Comparison of ENCODE assay signal across 27 cellular contexts in genomic region chr10:65313406-65313805, GRCh38.
DNase-seq lines count a peak whose midpoint lies in the region; ATAC-seq and TF ChIP-seq lines count a peak whose summit lies in the region.
"Had no signal": no experiment of that assay in that cellular context is flagged by ENCODE, and none has a peak within 500 bp of the region (broad histone marks: within the 10 kb centered on the region; RNA-seq: fewer than 3 reads in every experiment).

No MANE protein-coding gene starts in this region.

- H3K9me3 Mint-ChIP-seq in activated CD4-positive, alpha-beta T cell treated with anti-CD3 and anti-CD28 coated beads for 36 hours (ENCODE audit: low read depth), result no peaks in the 10 kb centered on the region

- H3K36me3 ChIP-seq in brain microvascular endothelial cell (replicated peaks), result no peaks in the 10 kb centered on the region
- no peaks in the 10 kb centered on the region for H3K36me3 ChIP-seq in mesenchymal stem cell (ENCODE audit: control insufficient read depth in 1 of 2, insufficient read depth in 2 of 2, low read depth in 1 of 2, low read length in 2 of 2)
- H3K36me3 ChIP-seq: Peyer's patch, prostate gland, SJSA1, thoracic aorta, vagina had no signal

- peak; percentile 87 for DNase-seq in A172 (ENCODE audit: low spot score)
- peak; percentile 2 for DNase-seq in M059J (ENCODE audit: low read depth)
- peak; percentile 25 for DNase-seq in brain microvascular endothelial cell
- DNase-seq in mesenchymal stem cell, result peak; percentile 8
- DNase-seq in GM13977 (ENCODE audit: low spot score), result no peak
- no peak for DNase-seq in activated CD4-positive, alpha-beta T cell treated with anti-CD3 and anti-CD28 coated beads for 36 hours
- DNase-seq: activated CD8-positive, alpha-beta T cell treated with anti-CD3 and anti-CD28 coated beads, Interleukin-2, amount 10 ng/mL, durations not matched to agents 7 days and 5 days; aorta; CD4-positive, alpha-beta memory T cell; GOT3; head of caudate nucleus; IMR-90; kidney; NCI-H1092 treated with DMSO at 0.1 percent for 48 hours; NCI-H2029; NCI-H2227 treated with DMSO at 0.1 percent for 48 hours; NCI-H526 treated with DMSO at 0.1 percent for 48 hours; Peyer's patch; stimulated activated naive CD4-positive, alpha-beta T cell had no signal

- H3K4me3 ChIP-seq in brain microvascular endothelial cell (ENCODE audit: low read depth, low read length), result no peak overlapping the region
- no peak overlapping the region for H3K4me3 ChIP-seq in mesenchymal stem cell (ENCODE audit: insufficient read depth in 1 of 2, low read depth in 1 of 2, low read length in 2 of 2)
- H3K4me3 ChIP-seq: lung, Peyer's patch, prostate gland, SJSA1, thoracic aorta, vagina had no signal

- no peak for TF ChIP-seq CTCF in brain microvascular endothelial cell (IDR thresholded peaks at IDR 0.05; ENCODE audit: low read depth, low read length, missing control alignments)
- TF ChIP-seq CTCF in GM13977 (IDR thresholded peaks at IDR 0.05; ENCODE audit: extremely low read depth, insufficient read depth, missing control alignments), result no peak

- H3K27ac Mint-ChIP-seq in activated CD4-positive, alpha-beta T cell treated with anti-CD3 and anti-CD28 coated beads for 36 hours, result no peak overlapping the region
- H3K27ac Mint-ChIP-seq: activated CD8-positive, alpha-beta T cell treated with anti-CD3 and anti-CD28 coated beads, Interleukin-2, amount 10 ng/mL, durations not matched to agents 7 days and 5 days; activated naive CD8-positive, alpha-beta T cell; CD4-positive, alpha-beta memory T cell had no signal

- no peaks in the 10 kb centered on the region for H3K9me3 ChIP-seq in mesenchymal stem cell (ENCODE audit: control insufficient read depth, low read length)
- H3K9me3 ChIP-seq: Peyer's patch, prostate gland, SJSA1, thoracic aorta, vagina had no signal

- intact Hi-C loops in activated CD4-positive, alpha-beta T cell treated with anti-CD3 and anti-CD28 coated beads for 36 hours (cut with DNase I, micrococcal nuclease), result no loop called here

- no peak for ATAC-seq in GM18907 (IDR thresholded peaks at IDR 0.05; ENCODE audit: unreplicated experiment)
- ATAC-seq in activated CD4-positive, alpha-beta T cell treated with anti-CD3 and anti-CD28 coated beads for 36 hours, result no peak
- no peak for ATAC-seq in HG02798 (IDR thresholded peaks at IDR 0.05; ENCODE audit: poor library complexity, unreplicated experiment)
- ATAC-seq: activated CD8-positive, alpha-beta T cell treated with anti-CD3 and anti-CD28 coated beads, Interleukin-2, amount 10 ng/mL, durations not matched to agents 7 days and 5 days had no signal

- H3K4ac ChIP-seq in mesenchymal stem cell (ENCODE audit: low read depth in 1 of 2, low read length in 2 of 2), result no peak overlapping the region

- CTCF ChIA-PET in activated CD4-positive, alpha-beta T cell treated with anti-CD3 and anti-CD28 coated beads for 36 hours (lab: Charles Lee), result interaction anchor here (0.6 kb wide), 1 partner anchor 11 kb away, joined by 3 read pairs; no protein-coding TSS in a partner anchor

- no peak overlapping the region for H2BK5ac ChIP-seq in mesenchymal stem cell (ENCODE audit: low read depth, low read length, poor library complexity, severe bottlenecking)

- WGBS in mesenchymal stem cell, result 82% methylated on average over 2 of the region's 2 CpGs

- no peak overlapping the region for H2BK15ac ChIP-seq in mesenchymal stem cell (ENCODE audit: low read depth, poor library complexity, severe bottlenecking)

- POLR2A ChIA-PET in activated CD4-positive, alpha-beta T cell treated with anti-CD3 and anti-CD28 coated beads for 36 hours (lab: Charles Lee), result no interaction called here

- H3K4me2 ChIP-seq in mesenchymal stem cell (ENCODE audit: low read length, poor library complexity, severe bottlenecking), result no peak overlapping the region

- no peaks in the 10 kb centered on the region for H3K79me1 ChIP-seq in mesenchymal stem cell (replicated peaks; ENCODE audit: low read length, poor library complexity, severe bottlenecking)

- H2AK5ac ChIP-seq in mesenchymal stem cell (ENCODE audit: low read length, severe bottlenecking), result no peak overlapping the region

- no peak overlapping the region for H3K14ac ChIP-seq in mesenchymal stem cell (ENCODE audit: low read length in 2 of 2)

- no peak overlapping the region for H3K4me3 Mint-ChIP-seq in activated CD4-positive, alpha-beta T cell treated with anti-CD3 and anti-CD28 coated beads for 36 hours
- H3K4me3 Mint-ChIP-seq: activated CD8-positive, alpha-beta T cell treated with anti-CD3 and anti-CD28 coated beads, Interleukin-2, amount 10 ng/mL, durations not matched to agents 7 days and 5 days; activated naive CD8-positive, alpha-beta T cell; CD4-positive, alpha-beta memory T cell had no signal

- H3K36me3 Mint-ChIP-seq in activated CD4-positive, alpha-beta T cell treated with anti-CD3 and anti-CD28 coated beads for 36 hours (ENCODE audit: low read depth), result no peaks in the 10 kb centered on the region
- H3K36me3 Mint-ChIP-seq: activated naive CD8-positive, alpha-beta T cell; CD4-positive, alpha-beta memory T cell had no signal

- no peak overlapping the region for H4K91ac ChIP-seq in mesenchymal stem cell (ENCODE audit: low read length)

- H3K9ac ChIP-seq in mesenchymal stem cell (ENCODE audit: low read length), result no peak overlapping the region

- no peak overlapping the region for H2AFZ ChIP-seq in mesenchymal stem cell (ENCODE audit: low read depth, low read length)

- H3K18ac ChIP-seq in mesenchymal stem cell (ENCODE audit: low read depth in 1 of 2, low read length in 2 of 2), result no peak overlapping the region

- H2BK12ac ChIP-seq in mesenchymal stem cell (ENCODE audit: low read length in 2 of 2), result no peak overlapping the region

- H3K23ac ChIP-seq in mesenchymal stem cell (ENCODE audit: low read length in 2 of 2), result no peak overlapping the region

- no peaks in the 10 kb centered on the region for H3K27me3 ChIP-seq in brain microvascular endothelial cell (replicated peaks)
- no peaks in the 10 kb centered on the region for H3K27me3 ChIP-seq in mesenchymal stem cell (ENCODE audit: control insufficient read depth in 1 of 2, insufficient read depth in 1 of 2, low read length in 2 of 2)
- H3K27me3 ChIP-seq: Peyer's patch, SJSA1, vagina had no signal

- H3K27me3 Mint-ChIP-seq in activated CD4-positive, alpha-beta T cell treated with anti-CD3 and anti-CD28 coated beads for 36 hours, result no peaks in the 10 kb centered on the region
- H3K27me3 Mint-ChIP-seq: activated naive CD8-positive, alpha-beta T cell; CD4-positive, alpha-beta memory T cell had no signal

- no peak overlapping the region for H3K27ac ChIP-seq in brain microvascular endothelial cell
- no peak overlapping the region for H3K27ac ChIP-seq in mesenchymal stem cell (ENCODE audit: low read length, poor library complexity, severe bottlenecking)
- H3K27ac ChIP-seq: Peyer's patch, prostate gland, SJSA1, thoracic aorta, vagina had no signal

- H4K8ac ChIP-seq in mesenchymal stem cell (ENCODE audit: low read length), result no peak overlapping the region

- no peaks in the 10 kb centered on the region for H3K4me1 Mint-ChIP-seq in activated CD4-positive, alpha-beta T cell treated with anti-CD3 and anti-CD28 coated beads for 36 hours
- H3K4me1 Mint-ChIP-seq: CD4-positive, alpha-beta memory T cell had no signal

- in situ Hi-C loops in brain microvascular endothelial cell (cut with HindIII; ENCODE audit: low pct_ligation_motif_present, low sequenced_read_pairs), result no loop called here
- in situ Hi-C loops in GM13977 (cut with MboI; ENCODE audit: low pct_unique_long_range_greater_than_20kb, low sequenced_read_pairs, unreplicated experiment), result no loop called here

- H3K4me1 ChIP-seq in mesenchymal stem cell (ENCODE audit: control insufficient read depth, insufficient read depth, low read depth, low read length), result peaks cover 2% of the 10 kb centered on the region
- H3K4me1 ChIP-seq: Peyer's patch, prostate gland, SJSA1, vagina had no signal

- H2BK120ac ChIP-seq in mesenchymal stem cell (ENCODE audit: low read depth, low read length), result no peak overlapping the region

Comparison
In these comparisons a context has a peak if more than half of its experiments do, and no peak if none do; other contexts are left out.
1. DNase-seq: peak in A172 (single experiment), M059J (single experiment), brain microvascular endothelial cell (single experiment) and mesenchymal stem cell (single experiment); none in GM13977 (single experiment) and activated CD4-positive, alpha-beta T cell treated with anti-CD3 and anti-CD28 coated beads for 36 hours (single experiment).